ENCODE assay signal across 16 cellular contexts in genomic region chr2:206211657-206212255, GRCh38. TPM values are rescaled to one million over a fixed set of nuclear protein-coding genes. Genes with fewer than 3 reads are reported as not detected.
DNase-seq lines count a peak whose midpoint lies in the region; ATAC-seq, FAIRE-seq and TF ChIP-seq lines count a peak whose summit lies in the region.
"Had no signal": no experiment of that assay in that cellular context is flagged by ENCODE, and none has a peak within 500 bp of the region (broad histone marks: within the 10 kb centered on the region; RNA-seq: fewer than 3 reads in every experiment).

No MANE protein-coding gene starts in this region.

- H2AFZ ChIP-seq in PC-3 (ENCODE audit: low read length) (no peak overlapping the region), endothelial cell of umbilical vein (ENCODE audit: low read depth, low read length) (no peak overlapping the region)

- H3K9me1 ChIP-seq in endothelial cell of umbilical vein (replicated peaks; ENCODE audit: control insufficient read depth, extremely low read depth, insufficient read depth, low read length), result no peaks in the 10 kb centered on the region

- H3K4me3 Mint-ChIP-seq in naive thymus-derived CD4-positive, alpha-beta T cell, result no peak overlapping the region
- H3K4me3 Mint-ChIP-seq: CD4-positive, CD25-positive, alpha-beta regulatory T cell had no signal

- POLR2A ChIA-PET in PC-3 (lab: Charles Lee; ENCODE audit: unreplicated experiment), result interaction anchor here (0.5 to 0.6 kb wide), 3 partner anchors 496 to 1815 kb away, joined by 3 read pairs; no protein-coding TSS in a partner anchor
- POLR2A ChIA-PET in endothelial cell of umbilical vein (lab: Charles Lee), result no interaction called here
- POLR2A ChIA-PET in naive thymus-derived CD4-positive, alpha-beta T cell (lab: Charles Lee), result no interaction called here

- H3F3A ChIP-seq in PC-3 (ENCODE audit: low read length, unreplicated experiment), result no peaks in the 10 kb centered on the region

- H3K4me2 ChIP-seq in PC-3 (ENCODE audit: low read length) (peak overlapping the region; percentile 85), endothelial cell of umbilical vein (ENCODE audit: insufficient read depth, low read length) (no peak overlapping the region)

- H3K9me3 ChIP-seq in PC-3 (ENCODE audit: low read length) (no peaks in the 10 kb centered on the region), endothelial cell of umbilical vein (replicated peaks; ENCODE audit: control insufficient read depth, insufficient read depth, low read length) (no peaks in the 10 kb centered on the region), lower lobe of right lung (no peaks in the 10 kb centered on the region)
- no peaks in the 10 kb centered on the region for H3K9me3 ChIP-seq in naive thymus-derived CD4-positive, alpha-beta T cell (ENCODE audit: control insufficient read depth in 2 of 3, low read length in 3 of 3)
- H3K9me3 ChIP-seq: colonic mucosa, mucosa of descending colon, right lobe of liver, transverse colon had no signal

- H3K27ac ChIP-seq in PC-3 (ENCODE audit: low read length), result no peak overlapping the region
- H3K27ac ChIP-seq in endothelial cell of umbilical vein (ENCODE audit: insufficient read depth, low read depth, low read length), result no peak overlapping the region
- no peak overlapping the region for H3K27ac ChIP-seq in lower lobe of right lung
- H3K27ac ChIP-seq in naive thymus-derived CD4-positive, alpha-beta T cell (ENCODE audit: low read depth, low read length), result no peak overlapping the region
- H3K27ac ChIP-seq: colonic mucosa, right lobe of liver, transverse colon had no signal

- dilution Hi-C loops in endothelial cell of umbilical vein (cut with MboI; ENCODE audit: extremely low pct_ligation_motif_present, low sequenced_read_pairs), result no loop called here

- peak; percentile 80 for DNase-seq in EH (ENCODE audit: low read depth)
- peak; percentile 82 for DNase-seq in PC-3
- no peak for DNase-seq in endothelial cell of umbilical vein (ENCODE audit: low read depth, low spot score)
- DNase-seq in omental fat pad (ENCODE audit: low spot score), result no peak
- DNase-seq in lower lobe of right lung, result no peak
- DNase-seq in naive thymus-derived CD4-positive, alpha-beta T cell, result no peak
- DNase-seq in effector CD4-positive, alpha-beta T cell, result no peak
- no peak for DNase-seq in D721Med (ENCODE audit: insufficient read length, low spot score)
- DNase-seq: CD4-positive, CD25-positive, alpha-beta regulatory T cell; colonic mucosa; mucosa of descending colon; NCI-H446 treated with DMSO at 0.1 percent for 48 hours; right lobe of liver; transverse colon had no signal

- H3K27me3 ChIP-seq in PC-3 (ENCODE audit: low read length) (no peaks in the 10 kb centered on the region), endothelial cell of umbilical vein (ENCODE audit: control insufficient read depth in 2 of 2, insufficient read depth in 2 of 2, low read length in 2 of 2) (no peaks in the 10 kb centered on the region), lower lobe of right lung (ENCODE audit: low read depth) (peaks cover under 1% of the 10 kb centered on the region)
- no peaks in the 10 kb centered on the region for H3K27me3 ChIP-seq in naive thymus-derived CD4-positive, alpha-beta T cell (ENCODE audit: control insufficient read depth in 2 of 2, insufficient read depth in 2 of 2, low read length in 2 of 2)
- H3K27me3 ChIP-seq: colonic mucosa, right lobe of liver, transverse colon had no signal

- ATAC-seq in PC-3, result peak; percentile 69
- peak; percentile 73 for ATAC-seq in omental fat pad (ENCODE audit: low FRiP score)
- ATAC-seq in lower lobe of right lung, result no peak
- no peak for ATAC-seq in naive thymus-derived CD4-positive, alpha-beta T cell
- ATAC-seq: HCT116, mucosa of descending colon, right lobe of liver had no signal

- BruUV-seq in PC-3 (replicated peaks; lab: Mats Ljungman, UMichigan) (no TSS peak), endothelial cell of umbilical vein (replicated peaks; lab: Mats Ljungman, UMichigan) (no TSS peak)

- H3K9ac ChIP-seq in PC-3 (ENCODE audit: low read length), result no peak overlapping the region
- H3K9ac ChIP-seq in endothelial cell of umbilical vein (replicated peaks; ENCODE audit: extremely low read depth, insufficient read depth, low read length), result no peak overlapping the region

- CTCF ChIA-PET in PC-3 (lab: Charles Lee) (interaction anchor here (0.6 kb wide), 2 partner anchors 48 to 380 kb away, joined by 3 read pairs; no protein-coding TSS in a partner anchor), endothelial cell of umbilical vein (lab: Charles Lee) (no interaction called here)
- CTCF ChIA-PET in naive thymus-derived CD4-positive, alpha-beta T cell (lab: Charles Lee), result no interaction called here

- no peak for TF ChIP-seq POLR2A in endothelial cell of umbilical vein (IDR thresholded peaks at IDR 0.05; ENCODE audit: low read depth, low read length)

- peaks cover 27% of the 10 kb centered on the region for H3K4me1 ChIP-seq in PC-3 (ENCODE audit: insufficient read depth, low read length)
- no peaks in the 10 kb centered on the region for H3K4me1 ChIP-seq in endothelial cell of umbilical vein (ENCODE audit: control insufficient read depth, extremely low read depth, insufficient read depth, low read length)
- H3K4me1 ChIP-seq in lower lobe of right lung, result no peaks in the 10 kb centered on the region
- H3K4me1 ChIP-seq in naive thymus-derived CD4-positive, alpha-beta T cell (ENCODE audit: control insufficient read depth in 2 of 2, insufficient read depth in 2 of 2, low read length in 2 of 2), result no peaks in the 10 kb centered on the region
- H3K4me1 ChIP-seq: colonic mucosa, right lobe of liver had no signal

- peaks cover 10 to 13% (median 11%) of the 10 kb centered on the region in 5 donors for H3K27me3 Mint-ChIP-seq in naive thymus-derived CD4-positive, alpha-beta T cell

- FAIRE-seq in endothelial cell of umbilical vein (lab: Jason Lieb, UNC) (no peak), D721Med (lab: Jason Lieb, UNC) (no peak)

- no peaks in the 10 kb centered on the region for H3K36me3 Mint-ChIP-seq in naive thymus-derived CD4-positive, alpha-beta T cell

- H4K20me1 ChIP-seq in PC-3 (ENCODE audit: low read length) (no peaks in the 10 kb centered on the region), endothelial cell of umbilical vein (replicated peaks; ENCODE audit: control insufficient read depth, extremely low read depth, insufficient read depth, low read length) (no peaks in the 10 kb centered on the region)

- no peaks in the 10 kb centered on the region for H3K79me2 ChIP-seq in PC-3 (ENCODE audit: low read length)
- no peaks in the 10 kb centered on the region for H3K79me2 ChIP-seq in endothelial cell of umbilical vein (ENCODE audit: control insufficient read depth, insufficient read depth, low read length)

- H3K4me3 ChIP-seq in PC-3 (ENCODE audit: low read length) (peak overlapping the region; percentile 62; the same call in 1 of the 2 replicates), endothelial cell of umbilical vein (replicated peaks in 1 of 3; ENCODE audit: insufficient read depth in 1 of 3, low read depth in 1 of 3, low read length in 3 of 3) (no peak overlapping the region), lower lobe of right lung (no peak overlapping the region)
- no peak overlapping the region for H3K4me3 ChIP-seq in naive thymus-derived CD4-positive, alpha-beta T cell (ENCODE audit: low read length)
- H3K4me3 ChIP-seq: colonic mucosa, mucosa of descending colon, right lobe of liver, transverse colon had no signal

- intact Hi-C loops in PC-3 (cut with micrococcal nuclease) (loop anchor here (1.0 to 2.0 kb wide), 3 partner anchors 47 to 52 kb away; partner anchors contain the start of genes EEF1B2 and NDUFS1), endothelial cell of umbilical vein (cut with micrococcal nuclease) (no loop called here), lower lobe of right lung (cut with DNase I) (no loop called here)
- intact Hi-C loops in naive thymus-derived CD4-positive, alpha-beta T cell (cut with micrococcal nuclease), result no loop called here

- no peak overlapping the region for H3K27ac Mint-ChIP-seq in naive thymus-derived CD4-positive, alpha-beta T cell
- H3K27ac Mint-ChIP-seq: activated T-helper 2 cell treated with anti-CD3 and anti-CD28 coated beads, Interferon-gamma antibody, Interleukin-2, Interleukin-4, amounts not matched to agents 10 μg/mL and 5 μg/mL and 100 μg/mL, durations not matched to agents 14 hours and 24 hours and 36 hours; CD4-positive, CD25-positive, alpha-beta regulatory T cell had no signal

- H3K4me1 Mint-ChIP-seq in naive thymus-derived CD4-positive, alpha-beta T cell, result no peaks in the 10 kb centered on the region

- H3K36me3 ChIP-seq in PC-3 (ENCODE audit: low read depth, low read length), result no peaks in the 10 kb centered on the region
- no peaks in the 10 kb centered on the region for H3K36me3 ChIP-seq in endothelial cell of umbilical vein (ENCODE audit: control insufficient read depth in 2 of 2, extremely low read depth in 1 of 2, insufficient read depth in 2 of 2, low read length in 2 of 2)
- H3K36me3 ChIP-seq in lower lobe of right lung, result no peaks in the 10 kb centered on the region
- no peaks in the 10 kb centered on the region for H3K36me3 ChIP-seq in naive thymus-derived CD4-positive, alpha-beta T cell (ENCODE audit: control insufficient read depth in 2 of 3, insufficient read depth in 3 of 3, low read length in 3 of 3)
- H3K36me3 ChIP-seq: colonic mucosa, right lobe of liver, transverse colon had no signal

- TF ChIP-seq CTCF in PC-3 (conservative IDR thresholded peaks at IDR 0.05; ENCODE audit: low read depth, low read length) (no peak), endothelial cell of umbilical vein (IDR thresholded peaks at IDR 0.05; ENCODE audit: extremely low read depth in 1 of 2, insufficient read depth in 1 of 2, low read depth in 1 of 2, low read length in 2 of 2) (no peak), omental fat pad (IDR thresholded peaks at IDR 0.05) (no peak), lower lobe of right lung (IDR thresholded peaks at IDR 0.05) (no peak), D721Med (IDR thresholded peaks at IDR 0.05; ENCODE audit: insufficient read depth, missing control alignments) (no peak)

- H3K9me2 ChIP-seq in PC-3 (replicated peaks; ENCODE audit: low read length), result no peaks in the 10 kb centered on the region

- H3K9me3 Mint-ChIP-seq in naive thymus-derived CD4-positive, alpha-beta T cell, result no peaks in the 10 kb centered on the region
- H3K9me3 Mint-ChIP-seq: activated T-helper 2 cell treated with anti-CD3 and anti-CD28 coated beads, Interferon-gamma antibody, Interleukin-2, Interleukin-4, amounts not matched to agents 10 μg/mL and 5 μg/mL and 100 μg/mL, durations not matched to agents 14 hours and 24 hours and 36 hours had no signal

RNA-seq across cellular contexts. Expression of gene EEF1B2, which starts 52.1 kb away (rescaled TPM):
- 596 and 616 TPM in 2 replicates for total RNA-seq in PC-3 (2014; rRNA removed)
- total RNA-seq in endothelial cell of umbilical vein, result 558 and 576 TPM in 2 replicates
- 378 and 454 TPM in 2 replicates for polyA plus RNA-seq in endothelial cell of umbilical vein
- polyA plus RNA-seq in endothelial cell of umbilical vein (2011; cell fraction: cytosol; rRNA removed), result 595 and 669 TPM in 2 replicates
- 202 and 315 TPM in 2 replicates for polyA plus RNA-seq in endothelial cell of umbilical vein (2011; cell fraction: nucleus; rRNA removed)
- polyA plus RNA-seq in endothelial cell of umbilical vein (2012), result 742 and 907 TPM in 2 replicates
- polyA minus RNA-seq in endothelial cell of umbilical vein, result 300 and 371 TPM in 2 replicates
- polyA minus RNA-seq in endothelial cell of umbilical vein (2011; cell fraction: cytosol; rRNA and poly(A)+ RNA removed), result 182 TPM
- polyA minus RNA-seq in endothelial cell of umbilical vein (2011; cell fraction: nucleus; rRNA and poly(A)+ RNA removed), result 94.2 and 126 TPM in 2 replicates
- total RNA-seq in omental fat pad, result 100 to 1,000 TPM; 392 to 494 (median 393) TPM
- total RNA-seq in lower lobe of right lung, result 408 TPM
- 1,000 to 10,000 TPM in 3 of 5 experiments, 100 to 1,000 TPM in 2; 542 to 1,236 (median 1,148) TPM for total RNA-seq in naive thymus-derived CD4-positive, alpha-beta T cell
- polyA plus RNA-seq in naive thymus-derived CD4-positive, alpha-beta T cell, result 1,000 to 10,000 TPM; 1,315 to 1,474 TPM

RNA-seq across cellular contexts. Expression of gene NDUFS1, which starts 52.5 kb away (rescaled TPM):
- total RNA-seq in PC-3 (2014; rRNA removed) (80.7 and 110 TPM in 2 replicates), endothelial cell of umbilical vein (93.2 and 95.5 TPM in 2 replicates), omental fat pad (10 to 100 TPM; 74.6 to 96.2 (median 86.0) TPM), lower lobe of right lung (58.2 TPM)
- polyA plus RNA-seq in endothelial cell of umbilical vein, result 34.0 and 49.8 TPM in 2 replicates
- 69.7 and 70.4 TPM in 2 replicates for polyA plus RNA-seq in endothelial cell of umbilical vein (2011; cell fraction: cytosol; rRNA removed)
- 65.7 and 87.2 TPM in 2 replicates for polyA plus RNA-seq in endothelial cell of umbilical vein (2011; cell fraction: nucleus; rRNA removed)
- polyA plus RNA-seq in endothelial cell of umbilical vein (2012), result 68.3 and 101 TPM in 2 replicates
- polyA minus RNA-seq in endothelial cell of umbilical vein, result 89.6 and 111 TPM in 2 replicates
- 40.5 TPM for polyA minus RNA-seq in endothelial cell of umbilical vein (2011; cell fraction: cytosol; rRNA and poly(A)+ RNA removed)
- polyA minus RNA-seq in endothelial cell of umbilical vein (2011; cell fraction: nucleus; rRNA and poly(A)+ RNA removed), result 38.3 and 48.7 TPM in 2 replicates
- total RNA-seq in naive thymus-derived CD4-positive, alpha-beta T cell, result 10 to 100 TPM; 37.3 to 61.9 (median 56.3) TPM
- 10 to 100 TPM; 40.8 to 42.9 TPM for polyA plus RNA-seq in naive thymus-derived CD4-positive, alpha-beta T cell

Comparison
In these comparisons a context has a peak if more than half of its experiments do, and no peak if none do; other contexts are left out.
1. DNase-seq: peak in EH (single experiment) and PC-3 (single experiment); none in endothelial cell of umbilical vein (single experiment), omental fat pad (single experiment), lower lobe of right lung (single experiment), naive thymus-derived CD4-positive, alpha-beta T cell (0 of 9), effector CD4-positive, alpha-beta T cell (single experiment) and D721Med (single experiment).
2. ATAC-seq: peak in PC-3 (single experiment) and omental fat pad (single experiment); none in lower lobe of right lung (0 of 2) and naive thymus-derived CD4-positive, alpha-beta T cell (single experiment).